In genomic region chr15:30872341-30872748, GRCh38 we compare ENCODE assay signal across 18 cellular contexts. TPM values are rescaled to one million over a fixed set of nuclear protein-coding genes. Genes with fewer than 3 reads are reported as not detected.
DNase-seq lines count a peak whose midpoint lies in the region; ATAC-seq and TF ChIP-seq lines count a peak whose summit lies in the region.
"Had no signal": no experiment of that assay in that cellular context is flagged by ENCODE, and none has a peak within 500 bp of the region (broad histone marks: within the 10 kb centered on the region; RNA-seq: fewer than 3 reads in every experiment).

No MANE protein-coding gene starts in this region.

- H2AFZ ChIP-seq in H9 (ENCODE audit: low read length) = no peak overlapping the region

- no peak overlapping the region for H3K14ac ChIP-seq in H9 (ENCODE audit: insufficient read depth, low read length)

- no peak overlapping the region for H2BK120ac ChIP-seq in H9 (ENCODE audit: low read depth, low read length, poor library complexity, severe bottlenecking)

- no peak overlapping the region for H3T11ph ChIP-seq in H9 (ENCODE audit: low read length)

- no peak overlapping the region for H4K8ac ChIP-seq in H9 (replicated peaks; ENCODE audit: insufficient read length, low read depth, low read length)

- H3K36me3 ChIP-seq in HEK293 (ENCODE audit: control insufficient read depth in 2 of 2, insufficient read depth in 1 of 2, low read length in 2 of 2) (no peaks in the 10 kb centered on the region), SJSA1 (peaks cover 47% of the 10 kb centered on the region)
- H3K36me3 ChIP-seq: suprapubic skin had no signal

- no peak overlapping the region for H3K27ac Mint-ChIP-seq in activated CD8-positive, alpha-beta T cell treated with anti-CD3 and anti-CD28 coated beads for 36 hours
- no peak overlapping the region for H3K27ac Mint-ChIP-seq in activated CD8-positive, alpha-beta T cell treated with anti-CD3 and anti-CD28 coated beads, Interleukin-2, amount 10 ng/mL, durations not matched to agents 7 days and 5 days
- no peak overlapping the region; a peak in 2 of 7 replicates for H3K27ac Mint-ChIP-seq in H9

- DNase-seq in activated CD8-positive, alpha-beta T cell treated with anti-CD3 and anti-CD28 coated beads for 36 hours = peak; percentile 14
- no peak for DNase-seq in activated CD8-positive, alpha-beta T cell treated with anti-CD3 and anti-CD28 coated beads, Interleukin-2, amount 10 ng/mL, durations not matched to agents 7 days and 5 days
- peak; percentile 32 to 52 for DNase-seq in SJSA1 (ENCODE audit: low read depth in 1 of 2, low spot score in 2 of 2)
- peak; percentile 14 for DNase-seq in iris pigment epithelial cell (ENCODE audit: low read depth)
- DNase-seq in H9 = no peak
- no peak for DNase-seq in putamen (ENCODE audit: low spot score)
- DNase-seq: amniotic stem cell, DMS153, Kasumi-1, mucosa of descending colon, NCI-H2029 treated with DMSO at 0.1 percent for 48 hours, SK-N-SH, small intestine had no signal

- no peak overlapping the region for H2AK5ac ChIP-seq in H9 (ENCODE audit: insufficient read length, low read length)

- no peak overlapping the region for H2BK12ac ChIP-seq in H9 (ENCODE audit: insufficient read length, low read depth, low read length)

- H3K79me2 ChIP-seq in H9 (ENCODE audit: insufficient read depth, low read length) = no peaks in the 10 kb centered on the region

- H3K18ac ChIP-seq in H9 (ENCODE audit: insufficient read length, low read depth, low read length) = no peak overlapping the region

- H3K36me3 Mint-ChIP-seq in activated CD8-positive, alpha-beta T cell treated with anti-CD3 and anti-CD28 coated beads for 36 hours (ENCODE audit: low read depth) = no peaks in the 10 kb centered on the region
- H3K36me3 Mint-ChIP-seq in activated CD8-positive, alpha-beta T cell treated with anti-CD3 and anti-CD28 coated beads, Interleukin-2, amount 10 ng/mL, durations not matched to agents 7 days and 5 days (ENCODE audit: low read depth) = no peaks in the 10 kb centered on the region
- H3K36me3 Mint-ChIP-seq in H9 (ENCODE audit: insufficient read depth in 1 of 3, low read depth in 3 of 3) = no peaks in the 10 kb centered on the region

- no peaks in the 10 kb centered on the region for H3K27me3 Mint-ChIP-seq in activated CD8-positive, alpha-beta T cell treated with anti-CD3 and anti-CD28 coated beads for 36 hours
- peaks cover 5% of the 10 kb centered on the region for H3K27me3 Mint-ChIP-seq in activated CD8-positive, alpha-beta T cell treated with anti-CD3 and anti-CD28 coated beads, Interleukin-2, amount 10 ng/mL, durations not matched to agents 7 days and 5 days (ENCODE audit: low read depth)
- no peaks in the 10 kb centered on the region for H3K27me3 Mint-ChIP-seq in H9 (ENCODE audit: low read depth)

- H3K9ac ChIP-seq in H9 (ENCODE audit: extremely low read depth, insufficient read length, low read length) = no peak overlapping the region
- H3K9ac ChIP-seq: SK-N-SH had no signal

- H3K27ac ChIP-seq in HEK293 (ENCODE audit: extremely low read depth, low read depth, low read length) = no peak overlapping the region
- no peak overlapping the region for H3K27ac ChIP-seq in SJSA1
- H3K27ac ChIP-seq in H9 (ENCODE audit: insufficient read length, low read depth, low read length) = no peak overlapping the region
- H3K27ac ChIP-seq: epithelial cell of prostate, HL-60, suprapubic skin had no signal

- H4K91ac ChIP-seq in H9 (ENCODE audit: insufficient read length, low read depth, low read length) = no peak overlapping the region

- CTCF ChIA-PET in activated CD8-positive, alpha-beta T cell treated with anti-CD3 and anti-CD28 coated beads for 36 hours (lab: Charles Lee) = interaction anchor here (0.8 kb wide), 1 partner anchor 257 kb away, joined by 3 read pairs; no protein-coding TSS in a partner anchor
- CTCF ChIA-PET in activated CD8-positive, alpha-beta T cell treated with anti-CD3 and anti-CD28 coated beads, Interleukin-2, amount 10 ng/mL, durations not matched to agents 7 days and 5 days (lab: Charles Lee) = no interaction called here
- CTCF ChIA-PET in HEK293 (lab: Yijun Ruan, JAX) = interaction anchor here (1.3 kb wide), 1 partner anchor 13 kb away, joined by 4 read pairs; no protein-coding TSS in a partner anchor

- WGBS in H9 (ENCODE audit: extremely low coverage, insufficient read length, low lambda C conversion rate) = no CpG with 5 or more reads among the region's 1 CpG

- no peaks in the 10 kb centered on the region for H3K79me1 ChIP-seq in H9 (ENCODE audit: insufficient read depth, low read depth, low read length, poor library complexity, severe bottlenecking)

- H3K23me2 ChIP-seq in H9 (ENCODE audit: insufficient read length, low read depth, low read length, poor library complexity, severe bottlenecking) = no peaks in the 10 kb centered on the region

- no peak overlapping the region for H3K23ac ChIP-seq in H9 (ENCODE audit: insufficient read length, low read depth, low read length)

- H2BK15ac ChIP-seq in H9 (ENCODE audit: low read depth, low read length) = no peak overlapping the region

- POLR2A ChIA-PET in activated CD8-positive, alpha-beta T cell treated with anti-CD3 and anti-CD28 coated beads for 36 hours (lab: Charles Lee) = no interaction called here
- POLR2A ChIA-PET in activated CD8-positive, alpha-beta T cell treated with anti-CD3 and anti-CD28 coated beads, Interleukin-2, amount 10 ng/mL, durations not matched to agents 7 days and 5 days (lab: Charles Lee) = no interaction called here
- POLR2A ChIA-PET in HEK293 (lab: Yijun Ruan, JAX) = no interaction called here

- no peaks in the 10 kb centered on the region for H3K9me3 Mint-ChIP-seq in activated CD8-positive, alpha-beta T cell treated with anti-CD3 and anti-CD28 coated beads for 36 hours
- no peaks in the 10 kb centered on the region for H3K9me3 Mint-ChIP-seq in activated CD8-positive, alpha-beta T cell treated with anti-CD3 and anti-CD28 coated beads, Interleukin-2, amount 10 ng/mL, durations not matched to agents 7 days and 5 days (ENCODE audit: insufficient read depth)
- no peaks in the 10 kb centered on the region for H3K9me3 Mint-ChIP-seq in H9

- H4K20me1 ChIP-seq in H9 (ENCODE audit: control insufficient read depth, insufficient read depth, insufficient read length) = no peaks in the 10 kb centered on the region

- no peak overlapping the region for H3K4me3 Mint-ChIP-seq in activated CD8-positive, alpha-beta T cell treated with anti-CD3 and anti-CD28 coated beads for 36 hours
- no peak overlapping the region for H3K4me3 Mint-ChIP-seq in activated CD8-positive, alpha-beta T cell treated with anti-CD3 and anti-CD28 coated beads, Interleukin-2, amount 10 ng/mL, durations not matched to agents 7 days and 5 days
- H3K4me3 Mint-ChIP-seq in H9 = no peak overlapping the region

- H2BK20ac ChIP-seq in H9 (ENCODE audit: low read depth, low read length, poor library complexity, severe bottlenecking) = no peak overlapping the region

- peaks cover 7% of the 10 kb centered on the region for H3K4me1 Mint-ChIP-seq in activated CD8-positive, alpha-beta T cell treated with anti-CD3 and anti-CD28 coated beads for 36 hours (ENCODE audit: low read depth)
- H3K4me1 Mint-ChIP-seq in activated CD8-positive, alpha-beta T cell treated with anti-CD3 and anti-CD28 coated beads, Interleukin-2, amount 10 ng/mL, durations not matched to agents 7 days and 5 days (ENCODE audit: low read depth) = no peaks in the 10 kb centered on the region
- peaks cover 3 to 4% of the 10 kb centered on the region in 2 experiments for H3K4me1 Mint-ChIP-seq in H9

- no peak overlapping the region for H3K4ac ChIP-seq in H9 (ENCODE audit: low read depth, low read length)

- intact Hi-C loops in activated CD8-positive, alpha-beta T cell treated with anti-CD3 and anti-CD28 coated beads for 36 hours (cut with micrococcal nuclease) = no loop called here

- H3K4me2 ChIP-seq in H9 (ENCODE audit: insufficient read depth, insufficient read length, low read length) = no peak overlapping the region
- H3K4me2 ChIP-seq: SK-N-SH had no signal

- H3K27me3 ChIP-seq in SJSA1 (replicated peaks) (no peaks in the 10 kb centered on the region), H9 (ENCODE audit: insufficient read depth, low read length) (no peaks in the 10 kb centered on the region)
- H3K27me3 ChIP-seq: suprapubic skin had no signal

- H3K9me3 ChIP-seq in HEK293 (ENCODE audit: control insufficient read depth, insufficient read depth, low read depth, low read length) (no peaks in the 10 kb centered on the region), SJSA1 (replicated peaks) (no peaks in the 10 kb centered on the region), H9 (ENCODE audit: control insufficient read depth, low read depth, low read length) (no peaks in the 10 kb centered on the region)
- H3K9me3 ChIP-seq: mucosa of descending colon, SK-N-SH, suprapubic skin had no signal

- no peak overlapping the region for H3K4me3 ChIP-seq in HEK293 (ENCODE audit: low read depth, low read length)
- no peak overlapping the region for H3K4me3 ChIP-seq in SJSA1
- H3K4me3 ChIP-seq: mucosa of descending colon, suprapubic skin had no signal

- H3K56ac ChIP-seq in H9 (ENCODE audit: insufficient read length, low read depth, low read length) = no peak overlapping the region

- H2BK5ac ChIP-seq in H9 (ENCODE audit: insufficient read length, low read length) = no peak overlapping the region

- H3K4me1 ChIP-seq in HEK293 (ENCODE audit: control insufficient read depth, insufficient read depth, low read length) (no peaks in the 10 kb centered on the region), SJSA1 (replicated peaks) (peaks cover 8% of the 10 kb centered on the region), H9 (ENCODE audit: insufficient read depth, low read length) (no peaks in the 10 kb centered on the region)
- H3K4me1 ChIP-seq: suprapubic skin had no signal

- peak; percentile 66 for ATAC-seq in activated CD8-positive, alpha-beta T cell treated with anti-CD3 and anti-CD28 coated beads for 36 hours
- ATAC-seq in activated CD8-positive, alpha-beta T cell treated with anti-CD3 and anti-CD28 coated beads, Interleukin-2, amount 10 ng/mL, durations not matched to agents 7 days and 5 days = no peak
- ATAC-seq in GM19455 (IDR thresholded peaks at IDR 0.05; ENCODE audit: unreplicated experiment) = no peak
- ATAC-seq: mucosa of descending colon had no signal

- TF ChIP-seq CTCF in activated CD8-positive, alpha-beta T cell treated with anti-CD3 and anti-CD28 coated beads for 36 hours (IDR thresholded peaks at IDR 0.05) = no peak
- TF ChIP-seq CTCF in HEK293 (tag by site-specific recombination; IDR thresholded peaks at IDR 0.05) (no peak), H9 (conservative IDR thresholded peaks at IDR 0.05) (no peak)

- no peak overlapping the region for H4K5ac ChIP-seq in H9 (ENCODE audit: insufficient read length, low read depth, low read length)

TF ChIP-seq in HEK293, 187 proteins besides CTCF, POLR2A, EP300 and RAD21 (continues in another document):
- TF ChIP-seq ZNF366 (tag by site-specific recombination; conservative IDR thresholded peaks at IDR 0.05) (peak; percentile 46; the same call in 1 of the 2 replicates), ZXDB (tag by site-specific recombination; IDR thresholded peaks at IDR 0.05) (no peak), ZNF558 (tag by site-specific recombination; IDR thresholded peaks at IDR 0.05) (peak; percentile 72)

RNA-seq across cellular contexts. Expression of gene FAN1, which starts 31.4 kb away (rescaled TPM):
- total RNA-seq in activated CD8-positive, alpha-beta T cell treated with anti-CD3 and anti-CD28 coated beads for 36 hours = 10 to 100 TPM; 12.0 to 15.7 TPM
- 10 to 100 TPM; 11.5 TPM for total RNA-seq in activated CD8-positive, alpha-beta T cell treated with anti-CD3 and anti-CD28 coated beads, Interleukin-2, amount 10 ng/mL, durations not matched to agents 7 days and 5 days
- 10.1 and 10.9 TPM in 2 replicates for total RNA-seq in SJSA1 (2014; rRNA removed; shearing (Covaris generic))
- total RNA-seq in H9 (2021) = 27.4 and 28.2 TPM in 2 replicates

Comparison
In these comparisons a context has a peak if more than half of its experiments do, and no peak if none do; other contexts are left out.
1. DNase-seq: peak in activated CD8-positive, alpha-beta T cell treated with anti-CD3 and anti-CD28 coated beads for 36 hours (single experiment), SJSA1 (2 of 2) and iris pigment epithelial cell (single experiment); none in activated CD8-positive, alpha-beta T cell treated with anti-CD3 and anti-CD28 coated beads, Interleukin-2, amount 10 ng/mL, durations not matched to agents 7 days and 5 days (single experiment), H9 (single experiment) and putamen (single experiment).